22 cellular contexts compared by ENCODE assay signal in the genomic region with DNA sequence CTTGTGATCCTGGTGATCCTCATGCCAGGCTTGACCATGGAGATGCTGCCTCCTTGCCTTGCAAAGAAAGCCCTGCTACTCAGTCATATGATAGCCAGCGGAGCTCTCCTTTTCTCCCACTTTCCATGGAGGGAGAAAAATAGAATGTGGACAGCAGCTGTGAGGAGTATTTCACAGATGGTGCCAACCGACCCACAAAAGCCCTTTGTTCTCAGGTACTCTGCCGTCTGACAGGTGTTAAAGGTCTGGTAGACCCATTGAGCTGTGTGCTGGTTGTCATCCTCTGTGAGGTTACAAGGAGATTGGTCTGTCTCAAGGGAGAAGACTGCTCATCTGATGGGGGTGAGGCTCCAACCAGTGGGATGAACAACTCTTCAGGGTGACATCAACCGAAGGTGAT. TPM values are rescaled to one million over a fixed set of nuclear protein-coding genes. Genes with fewer than 3 reads are reported as not detected.
DNase-seq lines count a peak whose midpoint lies in the region; ATAC-seq lines count a peak whose summit lies in the region.
"Had no signal": no experiment of that assay in that cellular context is flagged by ENCODE, and none has a peak within 500 bp of the region (broad histone marks: within the 10 kb centered on the region; RNA-seq: fewer than 3 reads in every experiment).

No MANE protein-coding gene starts in this region.

- H3K4me1 Mint-ChIP-seq in stimulated activated effector memory CD8-positive, alpha-beta T cell treated with anti-CD3 and anti-CD28 coated beads, Interleukin-12 subunit alpha, Interleukin-12 subunit beta, amount 100 ng/mL, for 72 hours = no peaks in the 10 kb centered on the region
- H3K4me1 Mint-ChIP-seq: naive thymus-derived CD8-positive, alpha-beta T cell; stimulated activated naive B cell treated with anti-CD40 and anti-IgM and Interleukin-4, amounts not matched to agents 10 μg/mL and 1 μg/mL and 100 μg/mL, for 72 hours had no signal

- peak; percentile 21 for ATAC-seq in stimulated activated effector memory CD8-positive, alpha-beta T cell treated with anti-CD3 and anti-CD28 coated beads, Interleukin-12 subunit alpha, Interleukin-12 subunit beta, amount 100 ng/mL, for 72 hours
- ATAC-seq in GM21737 (IDR thresholded peaks at IDR 0.05; ENCODE audit: unreplicated experiment) = no peak
- ATAC-seq: naive thymus-derived CD8-positive, alpha-beta T cell; SK-N-SH treated with all-trans-retinoic acid at 6 μM for 48 hours; stimulated activated naive B cell treated with anti-CD40 and anti-IgM and Interleukin-4, amounts not matched to agents 10 μg/mL and 1 μg/mL and 100 μg/mL, for 72 hours had no signal

- H3K4me3 Mint-ChIP-seq in stimulated activated effector memory CD8-positive, alpha-beta T cell treated with anti-CD3 and anti-CD28 coated beads, Interleukin-12 subunit alpha, Interleukin-12 subunit beta, amount 100 ng/mL, for 72 hours = no peak overlapping the region
- H3K4me3 Mint-ChIP-seq: activated naive CD8-positive, alpha-beta T cell; CD4-positive, alpha-beta T cell; mesothelial cell of epicardium; naive thymus-derived CD8-positive, alpha-beta T cell; stimulated activated naive B cell treated with anti-CD40 and anti-IgM and Interleukin-4, amounts not matched to agents 10 μg/mL and 1 μg/mL and 100 μg/mL, for 72 hours had no signal

- no peak overlapping the region for H3K27ac Mint-ChIP-seq in stimulated activated effector memory CD8-positive, alpha-beta T cell treated with anti-CD3 and anti-CD28 coated beads, Interleukin-12 subunit alpha, Interleukin-12 subunit beta, amount 100 ng/mL, for 72 hours
- H3K27ac Mint-ChIP-seq: activated naive CD8-positive, alpha-beta T cell; CD4-positive, alpha-beta T cell; mesothelial cell of epicardium; naive thymus-derived CD8-positive, alpha-beta T cell; stimulated activated naive B cell treated with anti-CD40 and anti-IgM and Interleukin-4, amounts not matched to agents 10 μg/mL and 1 μg/mL and 100 μg/mL, for 72 hours had no signal

- H3K9me3 Mint-ChIP-seq in stimulated activated effector memory CD8-positive, alpha-beta T cell treated with anti-CD3 and anti-CD28 coated beads, Interleukin-12 subunit alpha, Interleukin-12 subunit beta, amount 100 ng/mL, for 72 hours = no peaks in the 10 kb centered on the region
- H3K9me3 Mint-ChIP-seq: CD4-positive, alpha-beta T cell; mesothelial cell of epicardium; naive thymus-derived CD8-positive, alpha-beta T cell; stimulated activated naive B cell treated with anti-CD40 and anti-IgM and Interleukin-4, amounts not matched to agents 10 μg/mL and 1 μg/mL and 100 μg/mL, for 72 hours had no signal

- DNase-seq in NCI-H1694 treated with DMSO at 0.1 percent for 48 hours (lab: John Stamatoyannopoulos, UW) = peak; percentile 84
- DNase-seq in NCI-H1694 (lab: John Stamatoyannopoulos, UW) = no peak
- DNase-seq in NCI-H2196 (lab: John Stamatoyannopoulos, UW; ENCODE audit: unreplicated experiment) = peak; percentile 73
- DNase-seq in NCI-H774 (lab: John Stamatoyannopoulos, UW) = peak; percentile 57
- no peak for DNase-seq in stimulated activated effector memory CD8-positive, alpha-beta T cell treated with anti-CD3 and anti-CD28 coated beads, Interleukin-12 subunit alpha, Interleukin-12 subunit beta, amount 100 ng/mL, for 72 hours (ENCODE audit: low spot score in 2 of 2)
- no peak for DNase-seq in posterior vena cava (ENCODE audit: low spot score)
- no peak for DNase-seq in NCI-H446 (lab: John Stamatoyannopoulos, UW)
- DNase-seq: 8988T; aorta; CD4-positive, alpha-beta T cell; central memory CD4-positive, alpha-beta T cell; GF-D8; left ventricle myocardium inferior; naive thymus-derived CD8-positive, alpha-beta T cell; NCI-H1048; spleen; stimulated activated CD4-positive, alpha-beta T cell treated with anti-CD3 and anti-CD28 coated beads, Interleukin-2, amount 100 ng/mL, for 48 hours; stimulated activated naive B cell treated with anti-CD40 and anti-IgM and Interleukin-4, amounts not matched to agents 10 μg/mL and 1 μg/mL and 100 μg/mL, for 72 hours had no signal

- intact Hi-C loops in posterior vena cava (cut with DNase I) = no loop called here

- no peaks in the 10 kb centered on the region for H3K36me3 Mint-ChIP-seq in stimulated activated effector memory CD8-positive, alpha-beta T cell treated with anti-CD3 and anti-CD28 coated beads, Interleukin-12 subunit alpha, Interleukin-12 subunit beta, amount 100 ng/mL, for 72 hours
- H3K36me3 Mint-ChIP-seq: activated naive CD8-positive, alpha-beta T cell; mesothelial cell of epicardium; naive thymus-derived CD8-positive, alpha-beta T cell; stimulated activated naive B cell treated with anti-CD40 and anti-IgM and Interleukin-4, amounts not matched to agents 10 μg/mL and 1 μg/mL and 100 μg/mL, for 72 hours had no signal

RNA-seq across cellular contexts. Expression of a gene that starts 29.5 kb away (rescaled TPM):
- under 1 TPM; 0.46 to 0.67 TPM for total RNA-seq in posterior vena cava
- total RNA-seq: CD4-positive, alpha-beta T cell; naive thymus-derived CD8-positive, alpha-beta T cell had no signal

Comparison
In these comparisons a context has a peak if more than half of its experiments do, and no peak if none do; other contexts are left out.
1. DNase-seq: peak in NCI-H1694 treated with DMSO at 0.1 percent for 48 hours (single experiment), NCI-H2196 (single experiment) and NCI-H774 (single experiment); none in NCI-H1694 (single experiment), stimulated activated effector memory CD8-positive, alpha-beta T cell treated with anti-CD3 and anti-CD28 coated beads, Interleukin-12 subunit alpha, Interleukin-12 subunit beta, amount 100 ng/mL, for 72 hours (0 of 2), posterior vena cava (single experiment) and NCI-H446 (0 of 2).